ENCODE assay signal across 9 cellular contexts in genomic region chr19:6417713-6418561, GRCh38. TPM values are rescaled to one million over a fixed set of nuclear protein-coding genes. Genes with fewer than 3 reads are reported as not detected.
A peak's percentile ranks its signal among the peaks of the same experiment; 100 is the strongest.
DNase-seq lines count a peak whose midpoint lies in the region; ATAC-seq and TF ChIP-seq lines count a peak whose summit lies in the region.
"Had no signal": no experiment of that assay in that cellular context is flagged by ENCODE, and none has a peak within 500 bp of the region (broad histone marks: within the 10 kb centered on the region; RNA-seq: fewer than 3 reads in every experiment).

No MANE protein-coding gene starts in this region.

- H3K79me2 ChIP-seq in smooth muscle cell (ENCODE audit: low read depth) = peaks cover 36% of the 10 kb centered on the region

- no peaks in the 10 kb centered on the region for H3K36me3 ChIP-seq in smooth muscle cell (ENCODE audit: low read depth)

- ATAC-seq in HG02763 (IDR thresholded peaks at IDR 0.05; ENCODE audit: unreplicated experiment) (no peak), GM19467 (IDR thresholded peaks at IDR 0.05; ENCODE audit: unreplicated experiment) (no peak)
- no peak for ATAC-seq in activated T-cell treated with anti-CD3 and anti-CD28 coated beads, Interleukin-2, amount 50 U/mL, for 4 hours

- no peak overlapping the region for H3K27ac ChIP-seq in smooth muscle cell (ENCODE audit: low read depth)

- no peaks in the 10 kb centered on the region for H3K9me3 Mint-ChIP-seq in activated T-cell treated with anti-CD3 and anti-CD28 coated beads, Interleukin-2, amount 50 U/mL, for 4 hours
- H3K9me3 Mint-ChIP-seq: activated naive CD8-positive, alpha-beta T cell treated with anti-CD3 and anti-CD28 coated beads, Interleukin-2, amount 10 ng/mL, durations not matched to agents 7 days and 5 days had no signal

- H3K9me3 ChIP-seq in smooth muscle cell (replicated peaks; ENCODE audit: low read depth) = no peaks in the 10 kb centered on the region

- DNase-seq in HCEC 1CT = peak; percentile 23
- peak in 38 of 58 donors; percentile 4 to 63 (median 38) for DNase-seq in anterior cingulate cortex (lab: John Stamatoyannopoulos, UW)
- peak; percentile 62 for DNase-seq in hepatic stellate cell (ENCODE audit: low spot score)
- no peak for DNase-seq in smooth muscle cell (lab: John Stamatoyannopoulos, UW; ENCODE audit: unreplicated experiment)
- DNase-seq in GM19238 (ENCODE audit: insufficient read length, low spot score) = no peak
- DNase-seq in activated T-cell treated with anti-CD3 and anti-CD28 coated beads, Interleukin-2, amount 50 U/mL, for 4 hours = no peak
- DNase-seq: activated naive CD8-positive, alpha-beta T cell treated with anti-CD3 and anti-CD28 coated beads, Interleukin-2, amount 10 ng/mL, durations not matched to agents 7 days and 5 days had no signal

- H3F3A ChIP-seq in smooth muscle cell (ENCODE audit: low read depth) = no peaks in the 10 kb centered on the region

- 95% methylated on average over 32 of the region's 33 CpGs for WGBS in smooth muscle cell (ENCODE audit: low lambda C conversion rate)

- no peak overlapping the region for H3K4me3 ChIP-seq in smooth muscle cell

- H4K20me1 ChIP-seq in smooth muscle cell (ENCODE audit: low read depth) = peaks cover 59% of the 10 kb centered on the region

- peak; percentile 25 for TF ChIP-seq CTCF in smooth muscle cell (IDR thresholded peaks at IDR 0.05; ENCODE audit: borderline replicate concordance, insufficient read depth, poor library complexity, severe bottlenecking)

- H3K4me3 Mint-ChIP-seq in activated T-cell treated with anti-CD3 and anti-CD28 coated beads, Interleukin-2, amount 50 U/mL, for 4 hours = no peak overlapping the region
- H3K4me3 Mint-ChIP-seq: activated naive CD8-positive, alpha-beta T cell treated with anti-CD3 and anti-CD28 coated beads, Interleukin-2, amount 10 ng/mL, durations not matched to agents 7 days and 5 days had no signal

- H2AFZ ChIP-seq in smooth muscle cell (ENCODE audit: low read depth) = no peak overlapping the region

- H3K4me2 ChIP-seq in smooth muscle cell = no peak overlapping the region

- peaks cover 6% of the 10 kb centered on the region for H3K4me1 ChIP-seq in smooth muscle cell (ENCODE audit: low read depth)

- no peaks in the 10 kb centered on the region for H3K27me3 Mint-ChIP-seq in activated T-cell treated with anti-CD3 and anti-CD28 coated beads, Interleukin-2, amount 50 U/mL, for 4 hours (ENCODE audit: low read depth)
- H3K27me3 Mint-ChIP-seq: activated naive CD8-positive, alpha-beta T cell treated with anti-CD3 and anti-CD28 coated beads, Interleukin-2, amount 10 ng/mL, durations not matched to agents 7 days and 5 days had no signal

- peaks cover 31% of the 10 kb centered on the region for H3K36me3 Mint-ChIP-seq in activated T-cell treated with anti-CD3 and anti-CD28 coated beads, Interleukin-2, amount 50 U/mL, for 4 hours (ENCODE audit: insufficient read depth)

- peaks cover 19% of the 10 kb centered on the region for H3K4me1 Mint-ChIP-seq in activated T-cell treated with anti-CD3 and anti-CD28 coated beads, Interleukin-2, amount 50 U/mL, for 4 hours (ENCODE audit: low read depth)

- H3K27me3 ChIP-seq in smooth muscle cell (ENCODE audit: low read depth) = no peaks in the 10 kb centered on the region

- H3K9ac ChIP-seq in smooth muscle cell (ENCODE audit: low read depth) = no peak overlapping the region

RNA-seq across cellular contexts. Expression of gene KHSRP, which starts 6.7 kb away (rescaled TPM):
- 59.1 and 88.3 TPM in 2 replicates for total RNA-seq in smooth muscle cell
- polyA plus RNA-seq in smooth muscle cell = 169 and 179 TPM in 2 replicates
- total RNA-seq in activated T-cell treated with anti-CD3 and anti-CD28 coated beads, Interleukin-2, amount 50 U/mL, for 4 hours = 100 to 1,000 TPM; 513 to 596 (median 530) TPM

RNA-seq across cellular contexts. Expression of gene SLC25A41, which starts 15.6 kb away (rescaled TPM):
- total RNA-seq in smooth muscle cell = not detected in 2 replicates
- polyA plus RNA-seq in smooth muscle cell = 0.30 and 0.57 TPM in 2 replicates
- total RNA-seq in activated T-cell treated with anti-CD3 and anti-CD28 coated beads, Interleukin-2, amount 50 U/mL, for 4 hours = not detected

RNA-seq across cellular contexts. Expression of gene GTF2F1, which starts 25.0 kb away (rescaled TPM):
- 35.6 and 65.8 TPM in 2 replicates for total RNA-seq in smooth muscle cell
- polyA plus RNA-seq in smooth muscle cell = 34.7 and 43.0 TPM in 2 replicates
- 10 to 100 TPM; 68.6 to 77.9 (median 75.1) TPM for total RNA-seq in activated T-cell treated with anti-CD3 and anti-CD28 coated beads, Interleukin-2, amount 50 U/mL, for 4 hours

RNA-seq across cellular contexts. Expression of gene SLC25A23, which starts 41.7 kb away (rescaled TPM):
- total RNA-seq in smooth muscle cell = 34.2 and 57.1 TPM in 2 replicates
- 46.9 and 58.7 TPM in 2 replicates for polyA plus RNA-seq in smooth muscle cell
- total RNA-seq in activated T-cell treated with anti-CD3 and anti-CD28 coated beads, Interleukin-2, amount 50 U/mL, for 4 hours = 10 to 100 TPM; 10.5 to 12.4 (median 11.9) TPM

RNA-seq across cellular contexts. Expression of gene PSPN, which starts 42.2 kb away (rescaled TPM):
- total RNA-seq in smooth muscle cell = 0.67 and 1.2 TPM in 2 replicates
- 2.0 and 2.1 TPM in 2 replicates for polyA plus RNA-seq in smooth muscle cell
- 1 to 10 TPM; 1.4 to 1.9 (median 1.4) TPM for total RNA-seq in activated T-cell treated with anti-CD3 and anti-CD28 coated beads, Interleukin-2, amount 50 U/mL, for 4 hours

Comparison
In these comparisons a context has a peak if more than half of its experiments do, and no peak if none do; other contexts are left out.
1. DNase-seq: peak in HCEC 1CT (single experiment), anterior cingulate cortex (38 of 58) and hepatic stellate cell (single experiment); none in smooth muscle cell (single experiment), GM19238 (single experiment) and activated T-cell treated with anti-CD3 and anti-CD28 coated beads, Interleukin-2, amount 50 U/mL, for 4 hours (single experiment).